Comparison of ENCODE assay signal across 18 cellular contexts in the genomic region with DNA sequence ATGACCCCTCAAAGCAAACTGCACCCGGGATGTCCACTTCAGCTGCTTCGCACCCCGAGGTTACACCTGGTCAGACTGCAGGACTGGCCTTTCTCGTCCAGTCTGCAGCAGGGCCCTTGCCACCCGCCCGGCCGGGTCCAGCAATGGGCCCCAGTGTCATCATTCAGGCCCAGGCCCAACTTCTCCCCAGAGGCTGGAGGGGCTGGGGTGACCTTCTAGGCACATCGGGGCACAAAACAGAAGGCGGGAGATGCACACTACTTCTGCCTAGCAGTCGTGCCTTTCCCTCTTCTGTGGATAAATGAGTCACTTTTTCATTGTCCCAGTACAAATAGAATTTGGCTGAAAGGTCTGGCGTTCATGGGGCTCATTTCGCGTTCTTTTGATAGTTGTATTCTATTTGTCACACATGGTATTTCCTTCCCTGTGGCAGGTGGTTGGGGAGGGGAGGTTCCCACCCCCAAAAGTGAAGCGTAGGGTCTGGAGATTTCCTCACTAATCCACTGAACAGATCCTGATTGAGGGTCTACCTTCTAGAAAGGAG. TPM values are rescaled to one million over a fixed set of nuclear protein-coding genes. Genes with fewer than 3 reads are reported as not detected.
A peak's percentile ranks its signal among the peaks of the same experiment; 100 is the strongest.
DNase-seq lines count a peak whose midpoint lies in the region; ATAC-seq, FAIRE-seq and TF ChIP-seq lines count a peak whose summit lies in the region.
"Had no signal": no experiment of that assay in that cellular context is flagged by ENCODE, and none has a peak within 500 bp of the region (broad histone marks: within the 10 kb centered on the region; RNA-seq: fewer than 3 reads in every experiment).

No MANE protein-coding gene starts in this region.

- H3K9me2 ChIP-seq in PC-3 (replicated peaks; ENCODE audit: low read length), result no peaks in the 10 kb centered on the region

- H4K8ac ChIP-seq in neuronal stem cell (ENCODE audit: low read depth, low read length), result no peak overlapping the region

- H2AK5ac ChIP-seq in neuronal stem cell (ENCODE audit: low read depth, low read length), result peak overlapping the region; percentile 70

- H3K27me3 ChIP-seq in PC-3 (ENCODE audit: low read length) (no peaks in the 10 kb centered on the region), HepG2 (ENCODE audit: control insufficient read depth in 1 of 2, insufficient read depth in 2 of 2, low read length in 2 of 2) (no peaks in the 10 kb centered on the region; a peak in 1 of 5 replicates), neuronal stem cell (ENCODE audit: control insufficient read depth in 3 of 3, insufficient read depth in 3 of 3, low read depth in 1 of 3, low read length in 3 of 3) (no peaks in the 10 kb centered on the region)
- H3K27me3 ChIP-seq: BLaER1 had no signal

- intact Hi-C loops in PC-3 (cut with micrococcal nuclease), result loop anchor here (2.0 to 5.0 kb wide), 2 partner anchors 20 to 52 kb away; no protein-coding TSS in a partner anchor
- intact Hi-C loops in HepG2 (cut with micrococcal nuclease; ENCODE audit: unreplicated experiment), result loop anchor here (1.0 to 10.0 kb wide), 4 partner anchors 13 to 210 kb away; no protein-coding TSS in a partner anchor

- CTCF ChIA-PET in A549 (lab: Yijun Ruan, JAX) (interaction anchor here (0.9 to 3.6 kb wide), 4 partner anchors 12 to 56 kb away, joined by 3 to 10 read pairs (median 4); no protein-coding TSS in a partner anchor), PC-3 (lab: Charles Lee) (no interaction called here), HepG2 (lab: Yijun Ruan, JAX; ENCODE audit: low intra/inter-chr PET ratio, low total read pairs) (no interaction called here)

- H2BK5ac ChIP-seq in neuronal stem cell (ENCODE audit: low read length), result no peak overlapping the region

- H2AFZ ChIP-seq in PC-3 (ENCODE audit: low read length) (no peak overlapping the region), HepG2 (ENCODE audit: low read length) (no peak overlapping the region), neuronal stem cell (ENCODE audit: low read length) (no peak overlapping the region)

- no peak overlapping the region for H2BK120ac ChIP-seq in neuronal stem cell (ENCODE audit: low read depth, low read length)

- H3K36me3 ChIP-seq in PC-3 (ENCODE audit: low read depth, low read length) (no peaks in the 10 kb centered on the region), HepG2 (replicated peaks in 1 of 2; ENCODE audit: control insufficient read depth in 1 of 2, insufficient read depth in 2 of 2, low read length in 2 of 2) (no peaks in the 10 kb centered on the region), neuronal stem cell (replicated peaks in 1 of 2; ENCODE audit: control insufficient read depth in 2 of 2, insufficient read depth in 2 of 2, low read length in 2 of 2) (no peaks in the 10 kb centered on the region)
- H3K36me3 ChIP-seq: BLaER1 had no signal

- DNase-seq in A549 (ENCODE audit: low read depth in 1 of 2, low spot score in 1 of 2) (peak in 1 of 2 experiments; percentile 63), PC-3 (peak; percentile 68), HepG2 (ENCODE audit: low spot score) (peak; percentile 82), neuronal stem cell (ENCODE audit: low spot score) (no peak), 8988T (no peak), COLO829 (ENCODE audit: low spot score) (no peak)
- no peak for DNase-seq in stimulated activated CD4-positive, alpha-beta T cell treated with anti-CD3 and anti-CD28 coated beads, Interleukin-2, amount 100 ng/mL, for 48 hours
- DNase-seq: CD8-positive, alpha-beta memory T cell; DMS 273 treated with DMSO at 0.1 percent for 48 hours; EL; HFFc6; Karpas-422; MM.1S; NCI-H187; NCI-H2171 treated with DMSO at 0.1 percent for 48 hours; NCI-H510A; SIG-M5 had no signal

- peak overlapping the region; percentile 11 for H3K18ac ChIP-seq in neuronal stem cell (ENCODE audit: low read length)

- H3K4me2 ChIP-seq in A549 (peak overlapping the region; percentile 64), PC-3 (ENCODE audit: low read length) (no peak overlapping the region), HepG2 (ENCODE audit: low read depth, low read length) (peak overlapping the region; percentile 99), neuronal stem cell (ENCODE audit: insufficient read depth, low read length, poor library complexity, severe bottlenecking) (no peak overlapping the region)
- H3K4me2 ChIP-seq: BLaER1 had no signal

- H2BK12ac ChIP-seq in neuronal stem cell (ENCODE audit: low read length), result no peak overlapping the region

- H3K79me2 ChIP-seq in PC-3 (ENCODE audit: low read length) (no peaks in the 10 kb centered on the region), HepG2 (ENCODE audit: insufficient read depth, low read length) (peaks cover 21% of the 10 kb centered on the region)

- TF ChIP-seq CTCF in A549 (IDR thresholded peaks at IDR 0.05), result no peak
- no peak for TF ChIP-seq CTCF in PC-3 (conservative IDR thresholded peaks at IDR 0.05; ENCODE audit: low read depth, low read length)
- TF ChIP-seq CTCF in HepG2 (CRISPR knock-in tag; IDR thresholded peaks at IDR 0.05), result no peak

- POLR2A ChIA-PET in A549 (lab: Yijun Ruan, JAX), result interaction anchor here (0.8 kb wide), 1 partner anchor 57 kb away, joined by 6 read pairs; the partner anchor contains the start of gene ID2
- POLR2A ChIA-PET in PC-3 (lab: Charles Lee; ENCODE audit: unreplicated experiment), result no interaction called here
- POLR2A ChIA-PET in HepG2 (lab: Yijun Ruan, JAX), result interaction anchor here (0.8 to 8.4 kb wide), 8 partner anchors 8 to 100 kb away, joined by 3 to 354 read pairs (median 20); partner anchors contain the start of gene ID2

- ATAC-seq in A549 (peak in 1 of 2 experiments; percentile 6; a peak in 1 of 6 replicates), PC-3 (peak; percentile 59), HepG2 (peak; percentile 10)

- FAIRE-seq in A549 (lab: Jason Lieb, UNC) (no peak), HepG2 (lab: Jason Lieb, UNC) (no peak)

- in situ Hi-C loops in HepG2 (cut with HindIII; ENCODE audit: extremely low pct_ligation_motif_present, low pct_unique_long_range_greater_than_20kb), result loop anchor here (5.0 kb wide), 1 partner anchor 52 kb away; no protein-coding TSS in a partner anchor

- no peak for TF ChIP-seq POLR2A in A549 (IDR thresholded peaks at IDR 0.05; ENCODE audit: low read length)
- no peak for TF ChIP-seq POLR2A in HepG2 (IDR thresholded peaks at IDR 0.05; ENCODE audit: insufficient read depth in 1 of 2, low read depth in 2 of 2, low read length in 2 of 2)

- no peak overlapping the region for H3K4ac ChIP-seq in neuronal stem cell (ENCODE audit: low read length)

- TF ChIP-seq RAD21 in A549 (conservative IDR thresholded peaks at IDR 0.05 in 1 of 2, IDR thresholded peaks at IDR 0.05 in 1 of 2), result peak; percentile 5 to 13; a peak in 1 of 5 replicates
- no peak for TF ChIP-seq RAD21 in HepG2 (CRISPR knock-in tag; IDR thresholded peaks at IDR 0.05)

- H3K27ac ChIP-seq in A549 (peak overlapping the region; percentile 89 to 94), PC-3 (ENCODE audit: low read length) (no peak overlapping the region), HepG2 (ENCODE audit: extremely low read length, insufficient read depth, low read length) (peak overlapping the region; percentile 84), neuronal stem cell (replicated peaks; ENCODE audit: low read length) (no peak overlapping the region)
- H3K27ac ChIP-seq: BLaER1 had no signal

- no peaks in the 10 kb centered on the region for H3K79me1 ChIP-seq in neuronal stem cell (ENCODE audit: low read depth, low read length)

- BruUV-seq in PC-3 (replicated peaks; lab: Mats Ljungman, UMichigan) (no TSS peak), HepG2 (replicated peaks; lab: Mats Ljungman, UMichigan) (TSS peak; percentile 42)

- no peak for TF ChIP-seq EP300 in A549 (IDR thresholded peaks at IDR 0.05)
- no peak for TF ChIP-seq EP300 in HepG2 (IDR thresholded peaks at IDR 0.05; ENCODE audit: low read depth in 2 of 2, low read length in 2 of 2)
- no peak for TF ChIP-seq EP300 in HepG2 (CRISPR knock-in tag; IDR thresholded peaks at IDR 0.05; ENCODE audit: borderline replicate concordance)

- H3K4me3 ChIP-seq in A549 (no peak overlapping the region), PC-3 (ENCODE audit: low read length) (no peak overlapping the region), HepG2 (replicated peaks in 1 of 3; ENCODE audit: insufficient read depth in 1 of 3, low read depth in 2 of 3, low read length in 3 of 3) (peak overlapping the region in 1 of 3 experiments; percentile 80; a peak in 2 of 6 replicates), neuronal stem cell (ENCODE audit: low read length in 2 of 2) (no peak overlapping the region)
- H3K4me3 ChIP-seq: BLaER1 had no signal

- no peak overlapping the region for H4K91ac ChIP-seq in neuronal stem cell (ENCODE audit: low read depth, low read length, poor library complexity)

- WGBS in A549 (ENCODE audit: missing lambda C conversion rate), result 39% methylated on average over 14 of the region's 14 CpGs
- 3% methylated on average over 10 of the region's 14 CpGs for WGBS in HepG2 (ENCODE audit: low lambda C conversion rate)
- no CpG with 5 or more reads among the region's 14 CpGs for WGBS in neuronal stem cell (ENCODE audit: extremely low coverage in 2 of 2, insufficient read length in 2 of 2, insufficient replicate concordance in 1 of 2), 2 donors

- no peaks in the 10 kb centered on the region for H3F3A ChIP-seq in PC-3 (ENCODE audit: low read length, unreplicated experiment)

- no peaks in the 10 kb centered on the region for H4K20me1 ChIP-seq in PC-3 (ENCODE audit: low read length)
- no peaks in the 10 kb centered on the region for H4K20me1 ChIP-seq in HepG2 (ENCODE audit: insufficient read depth, low read length)
- H4K20me1 ChIP-seq: BLaER1 had no signal

- peaks cover 62% of the 10 kb centered on the region for H3K4me1 ChIP-seq in A549
- peaks cover 35% of the 10 kb centered on the region for H3K4me1 ChIP-seq in PC-3 (ENCODE audit: insufficient read depth, low read length)
- peaks cover 100% of the 10 kb centered on the region for H3K4me1 ChIP-seq in HepG2 (ENCODE audit: insufficient read depth, low read length)
- peaks cover 0 to 4% of the 10 kb centered on the region in 2 donors for H3K4me1 ChIP-seq in neuronal stem cell (ENCODE audit: control insufficient read depth in 2 of 2, insufficient read depth in 1 of 2, low read depth in 1 of 2, low read length in 2 of 2)

- H3K9me3 ChIP-seq in A549 (no peaks in the 10 kb centered on the region), PC-3 (ENCODE audit: low read length) (no peaks in the 10 kb centered on the region), HepG2 (ENCODE audit: low read length) (no peaks in the 10 kb centered on the region), neuronal stem cell (replicated peaks in 1 of 2; ENCODE audit: control insufficient read depth in 2 of 2, insufficient read depth in 1 of 2, low read depth in 1 of 2, low read length in 2 of 2) (peaks cover 0 to 2% of the 10 kb centered on the region in 2 donors)
- H3K9me3 ChIP-seq: BLaER1 had no signal

- H3K9ac ChIP-seq in PC-3 (ENCODE audit: low read length) (no peak overlapping the region), HepG2 (ENCODE audit: insufficient read depth, low read depth, low read length) (peak overlapping the region; percentile 87), neuronal stem cell (ENCODE audit: low read depth, low read length, poor library complexity) (no peak overlapping the region)
- H3K9ac ChIP-seq: BLaER1 had no signal

- H3K14ac ChIP-seq in neuronal stem cell (ENCODE audit: low read length), result no peak overlapping the region

- no peak overlapping the region for H3K23ac ChIP-seq in neuronal stem cell (ENCODE audit: low read depth, low read length, poor library complexity)

- no peak overlapping the region for H2BK15ac ChIP-seq in neuronal stem cell (ENCODE audit: low read length)

RNA-seq across cellular contexts. Expression of gene ID2, which starts 56.9 kb away (rescaled TPM):
- polyA plus RNA-seq in A549 (2011; rRNA removed) (177 and 228 TPM in 2 replicates), A549 (2017; fragmentation: RNase III; extraction: RNeasy Plus Mini Kit Qiagen cat#74134 plus additional on column Dnase treatment) (87.8 to 221 TPM (median 181 TPM) in 3 replicates), HepG2 (2011; rRNA removed) (610 and 719 TPM in 2 replicates)
- 988 and 1,180 TPM in 2 replicates for polyA plus RNA-seq in A549 (2012; cell fraction: cytosol; rRNA removed)
- 636 and 701 TPM in 2 replicates for polyA plus RNA-seq in A549 (2012; cell fraction: nucleus; rRNA removed)
- 112 and 167 TPM in 2 replicates for polyA minus RNA-seq in A549 (2011; rRNA and poly(A)+ RNA removed)
- total RNA-seq in PC-3 (2014; rRNA removed) (92.1 and 93.3 TPM in 2 replicates), HepG2 (2016; rRNA removed; fragmentation: Illumina TruSeq; extraction: Trizol) (214 and 258 TPM in 2 replicates)
- total RNA-seq in HepG2 (2016; cell fraction: cytosol; rRNA removed; fragmentation: Illumina TruSeq; extraction: Trizol; ENCODE audit: low read depth), result 123 and 125 TPM in 2 replicates
- 231 and 299 TPM in 2 replicates for total RNA-seq in HepG2 (2016; cell fraction: insoluble cytoplasmic fraction; rRNA removed; fragmentation: Illumina TruSeq; extraction: Trizol)
- 120 and 130 TPM in 2 replicates for total RNA-seq in HepG2 (2016; cell fraction: membrane; rRNA removed; fragmentation: Illumina TruSeq; extraction: Trizol)
- total RNA-seq in HepG2 (2016; cell fraction: nucleus; rRNA removed; fragmentation: Illumina TruSeq; extraction: Trizol), result 161 and 168 TPM in 2 replicates
- polyA plus RNA-seq in HepG2 (2011; cell fraction: cytosol; rRNA removed), result 553 and 655 TPM in 2 replicates
- polyA plus RNA-seq in HepG2 (2011; cell fraction: nucleus; rRNA removed), result 354 and 556 TPM in 2 replicates
- 144 and 150 TPM in 2 replicates for polyA plus RNA-seq in HepG2 (2012)
- polyA plus RNA-seq in HepG2 (2016; cell fraction: cytosol; fragmentation: Illumina TruSeq; extraction: Trizol; ENCODE audit: low read depth), result 39.6 and 40.9 TPM in 2 replicates
- 355 and 371 TPM in 2 replicates for polyA plus RNA-seq in HepG2 (2016; cell fraction: insoluble cytoplasmic fraction; fragmentation: Illumina TruSeq; extraction: Trizol; ENCODE audit: low read depth)
- polyA plus RNA-seq in HepG2 (2016; cell fraction: membrane; fragmentation: Illumina TruSeq; extraction: Trizol; ENCODE audit: low read depth), result 61.5 and 69.8 TPM in 2 replicates
- 375 and 408 TPM in 2 replicates for polyA plus RNA-seq in HepG2 (2016; cell fraction: nucleus; fragmentation: Illumina TruSeq; extraction: Trizol; ENCODE audit: insufficient read depth, low read depth)
- polyA minus RNA-seq in HepG2 (2011; rRNA and poly(A)+ RNA removed; ENCODE audit: low replicate concordance), result 143 and 451 TPM in 2 replicates
- polyA minus RNA-seq in HepG2 (2011; cell fraction: cytosol; rRNA and poly(A)+ RNA removed), result 138 and 177 TPM in 2 replicates
- polyA minus RNA-seq in HepG2 (2011; cell fraction: nucleus; rRNA and poly(A)+ RNA removed), result 115 and 276 TPM in 2 replicates
- polyA plus RNA-seq in neuronal stem cell (2013, experiment 1 of 2), result 252 TPM
- 263 TPM for polyA plus RNA-seq in neuronal stem cell (2013, experiment 2 of 2)

Comparison
In these comparisons a context has a peak if more than half of its experiments do, and no peak if none do; other contexts are left out.
1. DNase-seq: peak in PC-3 (single experiment) and HepG2 (single experiment); none in neuronal stem cell (single experiment), 8988T (single experiment), COLO829 (single experiment) and stimulated activated CD4-positive, alpha-beta T cell treated with anti-CD3 and anti-CD28 coated beads, Interleukin-2, amount 100 ng/mL, for 48 hours (0 of 2).
2. H3K27ac ChIP-seq: peak in A549 (2 of 2) and HepG2 (single experiment); none in PC-3 (single experiment) and neuronal stem cell (single experiment).
3. H3K4me2 ChIP-seq: peak in A549 (single experiment) and HepG2 (single experiment); none in PC-3 (single experiment) and neuronal stem cell (single experiment).
4. Of the 38 proteins assayed by ChIP-seq in both HepG2 and A549: peak only in HepG2: BHLHE40, CHD4, EHMT2, KDM5A, MYC and RNF2; only in A549: JUNB, MAX and RAD21; in both: FOSL2; in neither: 27; mixed calls (peak in some experiments, not most) for 1.